Comparison of ENCODE assay signal across 1 cellular context in the genomic region with DNA sequence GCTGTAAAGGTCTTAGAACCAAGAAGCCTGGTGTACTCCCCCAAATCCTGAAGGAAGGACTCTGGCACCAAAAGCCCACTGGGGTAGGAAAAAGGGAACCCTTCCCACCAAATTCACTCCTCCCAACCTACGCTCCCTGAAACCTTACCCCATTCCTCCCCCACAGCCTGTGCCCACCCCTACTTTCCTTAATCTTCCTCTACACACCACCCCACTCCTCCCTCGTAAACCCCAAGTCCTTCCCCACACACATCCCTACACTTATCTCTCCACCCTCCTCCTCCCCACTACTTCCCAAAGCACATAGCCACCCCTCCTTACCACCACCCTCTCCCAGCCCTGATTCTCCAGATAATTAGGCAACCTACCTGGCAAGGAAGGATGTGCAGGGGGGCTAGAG.
TF ChIP-seq lines count a peak whose summit lies in the region.

No MANE protein-coding gene starts in this region.

TF ChIP-seq in GM23338, 12 proteins besides CTCF, POLR2A, EP300 and RAD21:
- no peak for TF ChIP-seq JUNB (IDR thresholded peaks at IDR 0.05; ENCODE audit: unreplicated experiment)
- TF ChIP-seq POLR2AphosphoS5 (IDR thresholded peaks at IDR 0.05; ENCODE audit: low read depth) = no peak
- TF ChIP-seq STAT1 (IDR thresholded peaks at IDR 0.05; ENCODE audit: unreplicated experiment) = no peak
- no peak for TF ChIP-seq EZH2 (IDR thresholded peaks at IDR 0.05; ENCODE audit: low read depth, unreplicated experiment)
- TF ChIP-seq CREB1 (CRISPR knock-in tag; IDR thresholded peaks at IDR 0.05; ENCODE audit: low read depth) = no peak
- no peak for TF ChIP-seq ZNF331 (CRISPR knock-in tag; IDR thresholded peaks at IDR 0.05; ENCODE audit: low read depth)
- TF ChIP-seq REST (IDR thresholded peaks at IDR 0.05; ENCODE audit: unreplicated experiment) = no peak
- no peak for TF ChIP-seq ETS1 (IDR thresholded peaks at IDR 0.05)
- TF ChIP-seq EZH2phosphoT487 (IDR thresholded peaks at IDR 0.05; ENCODE audit: unreplicated experiment) = no peak
- TF ChIP-seq ZNF114 (CRISPR knock-in tag; IDR thresholded peaks at IDR 0.05) = no peak
- TF ChIP-seq, protein P1, sequence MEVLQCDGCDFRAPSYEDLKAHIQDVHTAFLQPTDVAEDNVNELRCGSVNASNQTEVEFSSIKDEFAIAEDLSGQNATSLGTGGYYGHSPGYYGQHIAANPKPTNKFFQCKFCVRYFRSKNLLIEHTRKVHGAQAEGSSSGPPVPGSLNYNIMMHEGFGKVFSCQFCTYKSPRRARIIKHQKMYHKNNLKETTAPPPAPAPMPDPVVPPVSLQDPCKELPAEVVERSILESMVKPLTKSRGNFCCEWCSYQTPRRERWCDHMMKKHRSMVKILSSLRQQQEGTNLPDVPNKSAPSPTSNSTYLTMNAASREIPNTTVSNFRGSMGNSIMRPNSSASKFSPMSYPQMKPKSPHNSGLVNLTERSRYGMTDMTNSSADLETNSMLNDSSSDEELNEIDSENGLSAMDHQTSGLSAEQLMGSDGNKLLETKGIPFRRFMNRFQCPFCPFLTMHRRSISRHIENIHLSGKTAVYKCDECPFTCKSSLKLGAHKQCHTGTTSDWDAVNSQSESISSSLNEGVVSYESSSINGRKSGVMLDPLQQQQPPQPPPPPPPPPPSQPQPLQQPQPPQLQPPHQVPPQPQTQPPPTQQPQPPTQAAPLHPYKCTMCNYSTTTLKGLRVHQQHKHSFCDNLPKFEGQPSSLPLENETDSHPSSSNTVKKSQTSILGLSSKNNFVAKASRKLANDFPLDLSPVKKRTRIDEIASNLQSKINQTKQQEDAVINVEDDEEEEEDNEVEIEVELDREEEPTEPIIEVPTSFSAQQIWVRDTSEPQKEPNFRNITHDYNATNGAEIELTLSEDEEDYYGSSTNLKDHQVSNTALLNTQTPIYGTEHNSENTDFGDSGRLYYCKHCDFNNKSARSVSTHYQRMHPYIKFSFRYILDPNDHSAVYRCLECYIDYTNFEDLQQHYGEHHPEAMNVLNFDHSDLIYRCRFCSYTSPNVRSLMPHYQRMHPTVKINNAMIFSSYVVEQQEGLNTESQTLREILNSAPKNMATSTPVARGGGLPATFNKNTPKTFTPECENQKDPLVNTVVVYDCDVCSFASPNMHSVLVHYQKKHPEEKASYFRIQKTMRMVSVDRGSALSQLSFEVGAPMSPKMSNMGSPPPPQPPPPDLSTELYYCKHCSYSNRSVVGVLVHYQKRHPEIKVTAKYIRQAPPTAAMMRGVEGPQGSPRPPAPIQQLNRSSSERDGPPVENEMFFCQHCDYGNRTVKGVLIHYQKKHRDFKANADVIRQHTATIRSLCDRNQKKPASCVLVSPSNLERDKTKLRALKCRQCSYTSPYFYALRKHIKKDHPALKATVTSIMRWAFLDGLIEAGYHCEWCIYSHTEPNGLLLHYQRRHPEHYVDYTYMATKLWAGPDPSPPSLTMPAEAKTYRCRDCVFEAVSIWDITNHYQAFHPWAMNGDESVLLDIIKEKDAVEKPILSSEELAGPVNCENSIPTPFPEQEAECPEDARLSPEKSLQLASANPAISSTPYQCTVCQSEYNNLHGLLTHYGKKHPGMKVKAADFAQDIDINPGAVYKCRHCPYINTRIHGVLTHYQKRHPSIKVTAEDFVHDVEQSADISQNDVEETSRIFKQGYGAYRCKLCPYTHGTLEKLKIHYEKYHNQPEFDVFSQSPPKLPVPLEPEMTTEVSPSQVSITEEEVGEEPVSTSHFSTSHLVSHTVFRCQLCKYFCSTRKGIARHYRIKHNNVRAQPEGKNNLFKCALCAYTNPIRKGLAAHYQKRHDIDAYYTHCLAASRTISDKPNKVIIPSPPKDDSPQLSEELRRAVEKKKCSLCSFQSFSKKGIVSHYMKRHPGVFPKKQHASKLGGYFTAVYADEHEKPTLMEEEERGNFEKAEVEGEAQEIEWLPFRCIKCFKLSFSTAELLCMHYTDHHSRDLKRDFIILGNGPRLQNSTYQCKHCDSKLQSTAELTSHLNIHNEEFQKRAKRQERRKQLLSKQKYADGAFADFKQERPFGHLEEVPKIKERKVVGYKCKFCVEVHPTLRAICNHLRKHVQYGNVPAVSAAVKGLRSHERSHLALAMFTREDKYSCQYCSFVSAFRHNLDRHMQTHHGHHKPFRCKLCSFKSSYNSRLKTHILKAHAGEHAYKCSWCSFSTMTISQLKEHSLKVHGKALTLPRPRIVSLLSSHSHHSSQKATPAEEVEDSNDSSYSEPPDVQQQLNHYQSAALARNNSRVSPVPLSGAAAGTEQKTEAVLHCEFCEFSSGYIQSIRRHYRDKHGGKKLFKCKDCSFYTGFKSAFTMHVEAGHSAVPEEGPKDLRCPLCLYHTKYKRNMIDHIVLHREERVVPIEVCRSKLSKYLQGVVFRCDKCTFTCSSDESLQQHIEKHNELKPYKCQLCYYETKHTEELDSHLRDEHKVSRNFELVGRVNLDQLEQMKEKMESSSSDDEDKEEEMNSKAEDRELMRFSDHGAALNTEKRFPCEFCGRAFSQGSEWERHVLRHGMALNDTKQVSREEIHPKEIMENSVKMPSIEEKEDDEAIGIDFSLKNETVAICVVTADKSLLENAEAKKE (CRISPR knock-in tag; IDR thresholded peaks at IDR 0.05) = no peak
- no peak for TF ChIP-seq NANOG (IDR thresholded peaks at IDR 0.05; ENCODE audit: borderline replicate concordance)
